8 cellular contexts compared by ENCODE assay signal in genomic region chr10:102729090-102730026, GRCh38. TPM values are rescaled to one million over a fixed set of nuclear protein-coding genes. Genes with fewer than 3 reads are reported as not detected.
DNase-seq lines count a peak whose midpoint lies in the region; ATAC-seq and TF ChIP-seq lines count a peak whose summit lies in the region.

No MANE protein-coding gene starts in this region.

- H3K36me3 ChIP-seq in liver (ENCODE audit: control insufficient read depth in 4 of 4, insufficient read depth in 3 of 4, low read depth in 1 of 4, low read length in 3 of 4): peaks cover 0 to 22% (median 8%) of the 10 kb centered on the region in 4 donors

- WGBS in liver: 58% methylated on average over 28 of the region's 28 CpGs

- H3K4me3 ChIP-seq in coronary artery: no peak overlapping the region
- no peak overlapping the region for H3K4me3 ChIP-seq in liver (ENCODE audit: low read depth in 1 of 3, low read length in 3 of 3)

- peak overlapping the region in 1 of 2 donors; percentile 4 for H3K9ac ChIP-seq in liver (ENCODE audit: low read depth in 1 of 2, low read length in 2 of 2)

- H3K4me1 ChIP-seq in liver (ENCODE audit: control insufficient read depth in 4 of 4, insufficient read depth in 4 of 4, low read length in 3 of 4): peaks cover 0 to 7% (median 2%) of the 10 kb centered on the region in 4 donors

- TF ChIP-seq CTCF in coronary artery (IDR thresholded peaks at IDR 0.05) (peak; percentile 95), liver (IDR thresholded peaks at IDR 0.05; ENCODE audit: low read depth, low read length, missing input control) (peak; percentile 94)

- peak; percentile 95 to 98 for TF ChIP-seq RAD21 in liver (IDR thresholded peaks at IDR 0.05)

- no peak for ATAC-seq in GM19351 (IDR thresholded peaks at IDR 0.05; ENCODE audit: unreplicated experiment)

- peak; percentile 28 for DNase-seq in SIG-M5 treated with dmso at 0.1 percent for 504 hours (lab: John Stamatoyannopoulos, UW; ENCODE audit: unreplicated experiment)
- DNase-seq in SIG-M5 (lab: John Stamatoyannopoulos, UW): no peak
- peak; percentile 16 to 25 for DNase-seq in NCI-H1930 (lab: John Stamatoyannopoulos, UW)
- DNase-seq in activated CD4-positive, alpha-beta T cell treated with anti-CD3 and anti-CD28 coated beads for 24 hours (ENCODE audit: low read depth in 2 of 2): peak; percentile 27 to 34
- DNase-seq in coronary artery (ENCODE audit: low spot score): peak; percentile 90
- peak; percentile 30 for DNase-seq in stimulated activated CD8-positive, alpha-beta memory T cell treated with anti-CD3 and anti-CD28 coated beads, Interleukin-12 subunit alpha, Interleukin-12 subunit beta, amount 100 ng/mL, for 1 hour (ENCODE audit: low read depth)

- H3K27me3 ChIP-seq in liver (ENCODE audit: control insufficient read depth in 4 of 4, insufficient read depth in 4 of 4, low read length in 3 of 4): no peaks in the 10 kb centered on the region

- H3K9me3 ChIP-seq in liver (ENCODE audit: control insufficient read depth in 4 of 4, low read length in 3 of 4): no peaks in the 10 kb centered on the region

- H3K27ac ChIP-seq in coronary artery: no peak overlapping the region
- H3K27ac ChIP-seq in liver (ENCODE audit: low read depth in 1 of 2, low read length in 2 of 2): peak overlapping the region in 1 of 2 donors; percentile 1

TF ChIP-seq in liver, 16 proteins besides CTCF, POLR2A, EP300 and RAD21:
- TF ChIP-seq TAF1 (conservative IDR thresholded peaks at IDR 0.05): no peak
- TF ChIP-seq ATF3 (IDR thresholded peaks at IDR 0.05): peak; percentile 24
- TF ChIP-seq MAX (IDR thresholded peaks at IDR 0.05): no peak
- TF ChIP-seq YY1 (IDR thresholded peaks at IDR 0.05): no peak
- TF ChIP-seq GABPA (IDR thresholded peaks at IDR 0.05 in 1 of 2, conservative IDR thresholded peaks at IDR 0.05 in 1 of 2): no peak
- no peak for TF ChIP-seq EGR1 (IDR thresholded peaks at IDR 0.05; ENCODE audit: low read depth in 2 of 2)
- no peak for TF ChIP-seq FOXA1 (IDR thresholded peaks at IDR 0.05)
- TF ChIP-seq NR2F2 (IDR thresholded peaks at IDR 0.05): no peak
- peak in 1 of 2 donors; percentile 22 for TF ChIP-seq RXRA (IDR thresholded peaks at IDR 0.05)
- TF ChIP-seq ZBTB33 (IDR thresholded peaks at IDR 0.05): no peak
- TF ChIP-seq JUND (IDR thresholded peaks at IDR 0.05): no peak
- TF ChIP-seq FOXA2 (IDR thresholded peaks at IDR 0.05): peak; percentile 72
- TF ChIP-seq HNF4A (conservative IDR thresholded peaks at IDR 0.05): no peak
- TF ChIP-seq REST (IDR thresholded peaks at IDR 0.05): no peak
- no peak for TF ChIP-seq SP1 (IDR thresholded peaks at IDR 0.05)
- no peak for TF ChIP-seq HNF4G (IDR thresholded peaks at IDR 0.05)
TF ChIP-seq in liver: peak in this region for 3.

RNA-seq across cellular contexts. Expression of gene WBP1L, which starts 14.4 kb away (rescaled TPM):
- total RNA-seq in liver: 10 to 100 TPM; 25.3 to 43.6 TPM
- 10 to 100 TPM; 12.3 to 29.9 TPM for polyA plus RNA-seq in liver

RNA-seq across cellular contexts. Expression of gene SFXN2, which starts 14.9 kb away (rescaled TPM):
- total RNA-seq in liver: 10 to 100 TPM; 18.1 to 22.6 TPM
- polyA plus RNA-seq in liver: 10 to 100 TPM in 1 of 2 donors, 1 to 10 TPM in 1; 6.0 to 17.4 TPM

RNA-seq across cellular contexts. Expression of gene ARL3, which starts 15.2 kb away (rescaled TPM):
- total RNA-seq in liver: 1 to 10 TPM; 1.0 to 2.2 TPM
- polyA plus RNA-seq in liver: 1 to 10 TPM; 2.4 to 2.5 TPM
